20 cellular contexts compared by ENCODE assay signal in the genomic region with DNA sequence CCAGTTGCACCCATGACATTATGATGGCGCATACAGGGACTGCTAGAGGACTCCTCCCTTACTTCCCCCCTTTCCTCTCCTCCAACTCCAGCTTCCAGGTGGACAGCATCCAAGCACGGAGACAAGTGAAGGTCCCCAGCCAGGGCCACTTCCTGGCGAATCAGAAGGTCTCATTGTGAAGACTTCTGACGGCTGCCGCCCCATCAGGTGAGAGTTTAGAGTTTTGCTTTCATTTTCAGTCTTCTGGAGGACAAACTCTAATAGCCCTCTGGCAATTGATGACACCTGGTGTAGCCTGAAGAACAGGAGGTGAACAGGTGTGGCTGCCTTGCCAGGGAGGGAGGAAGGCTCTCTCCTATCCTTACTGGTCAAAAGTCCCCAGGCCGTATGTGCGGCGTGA.
DNase-seq lines count a peak whose midpoint lies in the region; ATAC-seq and TF ChIP-seq lines count a peak whose summit lies in the region.
"Had no signal": no experiment of that assay in that cellular context is flagged by ENCODE, and none has a peak within 500 bp of the region (broad histone marks: within the 10 kb centered on the region; RNA-seq: fewer than 3 reads in every experiment).

No MANE protein-coding gene starts in this region.

- intact Hi-C loops in Calu3 (cut with micrococcal nuclease; ENCODE audit: unreplicated experiment) = no loop called here

- H3K9me2 ChIP-seq in MM.1S (replicated peaks; ENCODE audit: insufficient read depth, low read length) = no peaks in the 10 kb centered on the region

- peaks cover 6% of the 10 kb centered on the region for H3K9me3 Mint-ChIP-seq in Calu3 (ENCODE audit: low read depth, unreplicated experiment)
- no peaks in the 10 kb centered on the region for H3K9me3 Mint-ChIP-seq in chondrocyte (ENCODE audit: low read depth)

- ATAC-seq in HG03457 (IDR thresholded peaks at IDR 0.05; ENCODE audit: unreplicated experiment) (no peak), HG03196 (IDR thresholded peaks at IDR 0.05; ENCODE audit: unreplicated experiment) (no peak)
- ATAC-seq: HCT116 had no signal

- H3K27ac ChIP-seq in MM.1S (ENCODE audit: low read length) (peak overlapping the region; percentile 43; the same call in 1 of the 2 replicates), suprapubic skin (no peak overlapping the region)
- H3K27ac ChIP-seq: Peyer's patch, SK-N-MC had no signal

- no peak for TF ChIP-seq POLR2A in suprapubic skin (IDR thresholded peaks at IDR 0.05)

- H3K9ac ChIP-seq in MM.1S (ENCODE audit: low read length) = peak overlapping the region; percentile 27; the same call in 1 of the 2 replicates

- H3K27ac Mint-ChIP-seq in Calu3 (ENCODE audit: unreplicated experiment) (peak overlapping the region; percentile 30), chondrocyte (ENCODE audit: unreplicated experiment) (no peak overlapping the region)
- H3K27ac Mint-ChIP-seq: CD8-positive, alpha-beta memory T cell had no signal

- no peaks in the 10 kb centered on the region for H3K27me3 Mint-ChIP-seq in Calu3 (ENCODE audit: unreplicated experiment)
- peaks cover 6% of the 10 kb centered on the region for H3K27me3 Mint-ChIP-seq in chondrocyte (ENCODE audit: low read depth)
- H3K27me3 Mint-ChIP-seq: CD8-positive, alpha-beta memory T cell had no signal

- CTCF ChIA-PET in Calu3 (lab: Charles Lee) = no interaction called here

- H3K9me3 ChIP-seq in MM.1S (replicated peaks; ENCODE audit: insufficient read depth, low read length) (no peaks in the 10 kb centered on the region), suprapubic skin (no peaks in the 10 kb centered on the region)
- H3K9me3 ChIP-seq: Peyer's patch had no signal

- H3K36me3 ChIP-seq in MM.1S (replicated peaks; ENCODE audit: insufficient read depth, low read length) (no peaks in the 10 kb centered on the region), suprapubic skin (no peaks in the 10 kb centered on the region)
- H3K36me3 ChIP-seq: Peyer's patch had no signal

- H4K20me1 ChIP-seq in MM.1S (ENCODE audit: insufficient read depth, low read length) = no peaks in the 10 kb centered on the region

- no peak for TF ChIP-seq EP300 in suprapubic skin (IDR thresholded peaks at IDR 0.05)

- H3K36me3 Mint-ChIP-seq in Calu3 (ENCODE audit: insufficient read depth, unreplicated experiment) (no peaks in the 10 kb centered on the region), chondrocyte (ENCODE audit: low read depth) (no peaks in the 10 kb centered on the region)
- H3K36me3 Mint-ChIP-seq: CD8-positive, alpha-beta memory T cell had no signal

- H3K79me2 ChIP-seq in MM.1S (ENCODE audit: low read length) = no peaks in the 10 kb centered on the region

- H3K27me3 ChIP-seq in MM.1S (replicated peaks; ENCODE audit: insufficient read depth, low read length) = no peaks in the 10 kb centered on the region
- no peaks in the 10 kb centered on the region for H3K27me3 ChIP-seq in suprapubic skin
- H3K27me3 ChIP-seq: Peyer's patch had no signal

- H3F3A ChIP-seq in MM.1S (ENCODE audit: insufficient read depth, low read length) = peaks cover 6% of the 10 kb centered on the region; the same call in 1 of the 2 replicates

- no TSS peak for BruUV-seq in Calu3 (replicated peaks; lab: Mats Ljungman, UMichigan)

- no peak overlapping the region for H3K4me3 Mint-ChIP-seq in Calu3 (ENCODE audit: low read depth, unreplicated experiment)
- no peak overlapping the region for H3K4me3 Mint-ChIP-seq in chondrocyte (ENCODE audit: unreplicated experiment)
- H3K4me3 Mint-ChIP-seq: CD8-positive, alpha-beta memory T cell had no signal

- 95% methylated on average over 8 of the region's 8 CpGs for WGBS in suprapubic skin

- H3K4me2 ChIP-seq in MM.1S (ENCODE audit: low read depth, low read length) = peak overlapping the region; percentile 55

- H3K4me3 ChIP-seq in MM.1S (ENCODE audit: low read length) (peak overlapping the region; percentile 66), suprapubic skin (no peak overlapping the region)
- H3K4me3 ChIP-seq: SK-N-MC had no signal

- TF ChIP-seq CTCF in Calu3 (IDR thresholded peaks at IDR 0.05; ENCODE audit: unreplicated experiment) (no peak), MM.1S (IDR thresholded peaks at IDR 0.05; ENCODE audit: low read length) (no peak), chondrocyte (IDR thresholded peaks at IDR 0.05) (no peak), suprapubic skin (IDR thresholded peaks at IDR 0.05) (no peak)

- H3K4me1 Mint-ChIP-seq in Calu3 (ENCODE audit: low read depth, unreplicated experiment) = peaks cover 9% of the 10 kb centered on the region
- no peaks in the 10 kb centered on the region for H3K4me1 Mint-ChIP-seq in chondrocyte (ENCODE audit: low read depth)
- H3K4me1 Mint-ChIP-seq: CD8-positive, alpha-beta memory T cell had no signal

- peaks cover 8% of the 10 kb centered on the region; the same call in 1 of the 2 replicates for H3K4me1 ChIP-seq in MM.1S (ENCODE audit: low read length)
- H3K4me1 ChIP-seq in suprapubic skin = no peaks in the 10 kb centered on the region
- H3K4me1 ChIP-seq: Peyer's patch had no signal

- peak overlapping the region; percentile 84 for H2AFZ ChIP-seq in MM.1S (ENCODE audit: low read length)

- no peak for DNase-seq in Calu3
- peak; percentile 94 for DNase-seq in DMS53 treated with DMSO at 0.1 percent for 48 hours (lab: John Stamatoyannopoulos, UW; ENCODE audit: unreplicated experiment)
- peak; percentile 95 for DNase-seq in MM.1S
- peak; percentile 58 for DNase-seq in chondrocyte (ENCODE audit: low spot score)
- no peak for DNase-seq in activated CD4-positive, alpha-beta T cell treated with anti-CD3 and anti-CD28 coated beads for 4 hours
- DNase-seq in suprapubic skin (ENCODE audit: low spot score in 2 of 2) = no peak
- DNase-seq: ACHN; C1 segment of cervical spinal cord; CD8-positive, alpha-beta memory T cell; GOT3; KG1; NCI-H1092; NCI-H1436 treated with DMSO at 0.1 percent for 48 hours; NCI-H2107; NCI-H524 had no signal

Comparison
In these comparisons a context has a peak if more than half of its experiments do, and no peak if none do; other contexts are left out.
1. DNase-seq: peak in DMS53 treated with DMSO at 0.1 percent for 48 hours (single experiment), MM.1S (single experiment) and chondrocyte (single experiment); none in Calu3 (single experiment), activated CD4-positive, alpha-beta T cell treated with anti-CD3 and anti-CD28 coated beads for 4 hours (0 of 2) and suprapubic skin (0 of 2).